In genomic region chr5:150341331-150341730, GRCh38 we compare ENCODE assay signal across 19 cellular contexts. TPM values are rescaled to one million over a fixed set of nuclear protein-coding genes. Genes with fewer than 3 reads are reported as not detected.
DNase-seq lines count a peak whose midpoint lies in the region; ATAC-seq, FAIRE-seq and TF ChIP-seq lines count a peak whose summit lies in the region.
"Had no signal": no experiment of that assay in that cellular context is flagged by ENCODE, and none has a peak within 500 bp of the region (broad histone marks: within the 10 kb centered on the region; RNA-seq: fewer than 3 reads in every experiment).

No MANE protein-coding gene starts in this region.

- FAIRE-seq in GM12891 (lab: Jason Lieb, UNC) = peak; percentile 5

- no peak for ATAC-seq in HG02642 (IDR thresholded peaks at IDR 0.05; ENCODE audit: poor library complexity, unreplicated experiment)

- H3K36me3 ChIP-seq in WERI-Rb-1 = no peaks in the 10 kb centered on the region
- H3K36me3 ChIP-seq: Peyer's patch had no signal

- H3K9me3 ChIP-seq in WERI-Rb-1 (ENCODE audit: severe bottlenecking) = peaks cover 3% of the 10 kb centered on the region
- H3K9me3 ChIP-seq: Peyer's patch had no signal

- no peak for TF ChIP-seq POLR2A in GM12891 (IDR thresholded peaks at IDR 0.05; ENCODE audit: low read depth, low read length)

- DNase-seq in GM12891 (ENCODE audit: insufficient read length, low spot score) (no peak), MV-4-11 (lab: John Stamatoyannopoulos, UW) (peak; percentile 40), WERI-Rb-1 (peak; percentile 78), superior temporal gyrus (ENCODE audit: extremely low spot score) (peak; percentile 3), DMS 273 (lab: John Stamatoyannopoulos, UW; ENCODE audit: unreplicated experiment) (no peak), NCI-H128 (lab: John Stamatoyannopoulos, UW; ENCODE audit: unreplicated experiment) (no peak)
- DNase-seq: CD8-positive, alpha-beta memory T cell; GOT3; HCEC 1CT; Karpas-422; NCI-H1105 treated with DMSO at 0.1 percent for 48 hours; NCI-H2029 treated with DMSO at 0.1 percent for 48 hours; NCI-H446 treated with DMSO at 0.1 percent for 48 hours; NCI-H526; Peyer's patch; SHP77 treated with DMSO at 0.1 percent for 48 hours had no signal

- no peak for TF ChIP-seq CTCF in WERI-Rb-1 (IDR thresholded peaks at IDR 0.05; ENCODE audit: low read depth, low read length)

- H3K27me3 ChIP-seq in WERI-Rb-1 (ENCODE audit: insufficient read depth, low read depth, severe bottlenecking) = no peaks in the 10 kb centered on the region
- H3K27me3 ChIP-seq: Peyer's patch had no signal

- peak overlapping the region; percentile 62 for H3K27ac ChIP-seq in WERI-Rb-1
- H3K27ac ChIP-seq: C4-2B, Peyer's patch, SK-N-MC had no signal

- no peak overlapping the region for H3K4me3 ChIP-seq in WERI-Rb-1 (ENCODE audit: low read depth, low read length)
- H3K4me3 ChIP-seq: Peyer's patch, SK-N-MC had no signal

TF ChIP-seq in GM12891, 5 proteins besides CTCF, POLR2A, EP300 and RAD21:
- no peak for TF ChIP-seq PAX5 (IDR thresholded peaks at IDR 0.05; ENCODE audit: insufficient read depth, low read length, severe bottlenecking)
- TF ChIP-seq SPI1 (IDR thresholded peaks at IDR 0.05; ENCODE audit: low read depth, low read length) = no peak
- TF ChIP-seq POLR2AphosphoS5 (IDR thresholded peaks at IDR 0.05; ENCODE audit: low read depth, low read length) = no peak
- no peak for TF ChIP-seq POU2F2 (IDR thresholded peaks at IDR 0.05; ENCODE audit: low read depth, low read length)
- TF ChIP-seq TAF1 (IDR thresholded peaks at IDR 0.05; ENCODE audit: low read depth, low read length) = no peak
TF ChIP-seq in GM12891: peak in this region for 0.

RNA-seq across cellular contexts. Expression of gene TCOF1, which starts 16.2 kb away (rescaled TPM):
- 22.5 TPM for polyA plus RNA-seq in GM12891 (2012; ENCODE audit: low read depth, missing spikeins)

RNA-seq across cellular contexts. Expression of gene ARSI, which starts 38.6 kb away (rescaled TPM):
- polyA plus RNA-seq in GM12891 (2012; ENCODE audit: low read depth, missing spikeins) = not detected
- polyA plus RNA-seq: CD8-positive, alpha-beta memory T cell had no signal

RNA-seq across cellular contexts. Expression of gene CAMK2A, which starts 51.8 kb away (rescaled TPM):
- polyA plus RNA-seq in GM12891 (2012; ENCODE audit: low read depth, missing spikeins) = 0.06 TPM
- polyA plus RNA-seq: CD8-positive, alpha-beta memory T cell had no signal

Comparison
In these comparisons a context has a peak if more than half of its experiments do, and no peak if none do; other contexts are left out.
1. DNase-seq: peak in MV-4-11 (single experiment), WERI-Rb-1 (single experiment) and superior temporal gyrus (single experiment); none in GM12891 (single experiment), DMS 273 (single experiment) and NCI-H128 (single experiment).